ENCODE assay signal across 8 cellular contexts in genomic region chr1:32073387-32074229, GRCh38. TPM values are rescaled to one million over a fixed set of nuclear protein-coding genes. Genes with fewer than 3 reads are reported as not detected.
DNase-seq lines count a peak whose midpoint lies in the region; ATAC-seq and TF ChIP-seq lines count a peak whose summit lies in the region.

No MANE protein-coding gene starts in this region.

- peak overlapping the region; percentile 92; the same call in 1 of the 2 replicates for H3K9ac ChIP-seq in ES-I3 (ENCODE audit: low read depth, low read length)

- peaks cover 2% of the 10 kb centered on the region for H3K27me3 Mint-ChIP-seq in memory B cell

- intact Hi-C loops in breast epithelium (cut with DNase I; ENCODE audit: low total_unique reads) (no loop called here), posterior vena cava (cut with DNase I) (no loop called here)

- H3K9me3 ChIP-seq in ES-I3 (ENCODE audit: control insufficient read depth, insufficient read depth, low read length) (no peaks in the 10 kb centered on the region), breast epithelium (no peaks in the 10 kb centered on the region)

- peaks cover 4% of the 10 kb centered on the region; the same call in 1 of the 2 replicates for H3K36me3 ChIP-seq in ES-I3 (ENCODE audit: insufficient read depth, low read length)
- H3K36me3 ChIP-seq in breast epithelium: no peaks in the 10 kb centered on the region

- ATAC-seq in HG03469 (IDR thresholded peaks at IDR 0.05; ENCODE audit: unreplicated experiment): peak; percentile 11
- peak; percentile 29 for ATAC-seq in memory B cell (ENCODE audit: low read depth)
- no peak for ATAC-seq in HG03457 (IDR thresholded peaks at IDR 0.05; ENCODE audit: unreplicated experiment)

- peak in 1 of 3 donors; percentile 13 for TF ChIP-seq CTCF in breast epithelium (IDR thresholded peaks at IDR 0.05)

- H3K36me3 Mint-ChIP-seq in memory B cell: peaks cover 7% of the 10 kb centered on the region

- H3K9me3 Mint-ChIP-seq in memory B cell: no peaks in the 10 kb centered on the region

- peak overlapping the region; percentile 80 for H3K27ac Mint-ChIP-seq in memory B cell

- H3K4me3 ChIP-seq in breast epithelium: peak overlapping the region; percentile 66 to 85 (median 76)

- H3K27me3 ChIP-seq in breast epithelium: no peaks in the 10 kb centered on the region

- peaks cover 28% of the 10 kb centered on the region for H3K4me1 Mint-ChIP-seq in memory B cell

- H3K4me1 ChIP-seq in ES-I3 (ENCODE audit: insufficient read depth, low read length): peaks cover 14% of the 10 kb centered on the region
- no peaks in the 10 kb centered on the region for H3K4me1 ChIP-seq in breast epithelium

- no peak for TF ChIP-seq POLR2A in breast epithelium (IDR thresholded peaks at IDR 0.05)

- peak overlapping the region; percentile 90 for H3K4me3 Mint-ChIP-seq in memory B cell

- DNase-seq in breast epithelium (ENCODE audit: low spot score in 2 of 2): no peak
- no peak for DNase-seq in memory B cell (ENCODE audit: low spot score in 2 of 2)
- DNase-seq in CD1c-positive myeloid dendritic cell (ENCODE audit: extremely low spot score): no peak
- no peak for DNase-seq in posterior vena cava (ENCODE audit: low spot score)
- DNase-seq in SHP77 (lab: John Stamatoyannopoulos, UW): no peak

- peak overlapping the region; percentile 89 to 91 for H3K27ac ChIP-seq in breast epithelium

RNA-seq across cellular contexts. Expression of gene TMEM39B, which starts 0.9 kb away (rescaled TPM):
- 1 to 10 TPM; 4.2 to 6.2 (median 4.8) TPM for total RNA-seq in breast epithelium
- total RNA-seq in posterior vena cava: 10 to 100 TPM; 11.5 to 14.5 TPM

RNA-seq across cellular contexts. Expression of gene KPNA6, which starts 34.2 kb away (rescaled TPM):
- 10 to 100 TPM; 35.5 to 53.1 (median 40.6) TPM for total RNA-seq in breast epithelium
- total RNA-seq in posterior vena cava: 10 to 100 TPM; 60.7 to 66.3 TPM

RNA-seq across cellular contexts. Expression of gene KHDRBS1, which starts 59.9 kb away (rescaled TPM):
- total RNA-seq in breast epithelium (10 to 100 TPM; 58.2 to 78.7 (median 66.9) TPM), posterior vena cava (10 to 100 TPM; 68.8 to 71.5 TPM)
